Comparison of ENCODE assay signal across 19 cellular contexts in the genomic region with DNA sequence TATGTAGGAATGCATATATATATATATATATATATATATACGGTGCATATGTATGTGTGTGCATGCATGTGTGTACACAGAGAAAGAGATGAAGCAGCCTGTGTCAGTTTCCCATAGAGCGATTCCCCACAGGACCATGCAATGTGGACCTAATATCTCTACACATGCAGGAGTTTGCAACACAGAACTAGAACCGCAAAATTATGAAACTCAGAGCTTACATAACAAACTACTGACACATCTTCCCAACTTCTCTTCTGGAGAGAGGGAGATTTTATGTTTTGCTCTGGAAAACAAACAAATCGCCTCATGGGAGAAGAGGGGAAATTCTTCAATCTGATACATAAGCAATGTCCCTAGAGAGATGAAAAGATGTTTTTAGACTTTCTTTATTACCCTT.
"Had no signal": no experiment of that assay in that cellular context is flagged by ENCODE, and none has a peak within 500 bp of the region (broad histone marks: within the 10 kb centered on the region; RNA-seq: fewer than 3 reads in every experiment).

No MANE protein-coding gene starts in this region.

- H3K36me3 ChIP-seq: esophagus squamous epithelium, pancreas, upper lobe of left lung had no signal

- H3K27ac ChIP-seq: body of pancreas, esophagus squamous epithelium, pancreas, testis, upper lobe of left lung had no signal

- H3K4me1 ChIP-seq: body of pancreas, esophagus squamous epithelium, pancreas, testis, upper lobe of left lung had no signal

- FAIRE-seq: pancreas had no signal

- H3K27me3 ChIP-seq: body of pancreas, esophagus squamous epithelium, pancreas, testis, upper lobe of left lung had no signal

- ATAC-seq: activated CD4-positive, alpha-beta T cell treated with anti-CD3 and anti-CD28 coated beads for 36 hours; body of pancreas; left ventricle myocardium superior; mucosa of descending colon; naive thymus-derived CD4-positive, alpha-beta T cell; pancreas; sciatic nerve had no signal

- DNase-seq: activated CD4-positive, alpha-beta memory T cell treated with anti-CD3 and anti-CD28 coated beads, Interleukin-2, amount 10 ng/mL, durations not matched to agents 7 days and 5 days; activated CD4-positive, alpha-beta T cell treated with anti-CD3 and anti-CD28 coated beads for 36 hours; activated naive CD4-positive, alpha-beta T cell treated with anti-CD3 and anti-CD28 coated beads, Interleukin-2, amount 50 U/mL, for 16 hours; activated T-cell treated with anti-CD3 and anti-CD28 coated beads, Interleukin-2, amount 50 U/mL, for 24 hours; amniotic stem cell; body of pancreas; central memory CD4-positive, alpha-beta T cell; cortex of kidney; effector CD4-positive, alpha-beta T cell; esophagus squamous epithelium; foreskin melanocyte; left ventricle myocardium superior; mucosa of descending colon; naive thymus-derived CD4-positive, alpha-beta T cell; pancreas; stimulated activated CD4-positive, alpha-beta T cell treated with anti-CD3 and anti-CD28 coated beads, Interleukin-1b, Interleukin-23, amount 100 ng/mL, for 48 hours; testis; upper lobe of left lung had no signal

- H3K4me3 ChIP-seq: body of pancreas, esophagus squamous epithelium, mucosa of descending colon, pancreas, testis, upper lobe of left lung had no signal

- H3K9me3 ChIP-seq: body of pancreas, esophagus squamous epithelium, pancreas, testis had no signal
